In the genomic region with DNA sequence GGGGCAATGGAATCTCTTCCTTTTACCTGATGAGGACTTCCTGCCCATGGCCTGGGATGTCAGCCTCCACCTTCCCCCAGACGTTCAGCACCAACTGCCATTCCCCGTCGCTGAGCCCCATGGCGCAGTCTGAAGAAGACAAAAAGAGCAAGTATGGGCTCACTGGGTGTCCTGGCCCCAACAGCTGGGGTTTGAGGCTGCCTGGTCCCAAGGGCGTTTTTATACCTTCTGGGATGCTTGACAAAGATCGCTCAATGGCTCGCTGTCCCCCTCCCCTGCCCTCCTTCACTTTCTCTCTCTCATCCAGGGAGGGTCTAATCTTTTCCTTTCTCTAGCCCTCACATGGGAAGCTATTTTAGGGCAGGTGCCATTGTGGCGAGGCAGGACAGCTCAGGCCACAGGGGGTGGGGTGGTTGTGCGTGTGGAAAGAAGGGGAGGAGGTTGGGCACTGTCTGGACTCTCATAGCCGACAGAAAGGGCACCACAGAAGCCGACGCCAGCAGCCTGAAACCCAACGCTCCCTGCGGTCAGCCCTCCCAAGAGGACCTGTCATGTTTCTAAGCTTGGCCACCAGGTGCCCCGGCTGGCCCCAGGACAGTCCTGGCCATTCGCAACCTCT, we compare ENCODE assay signal across 15 cellular contexts. TPM values are rescaled to one million over a fixed set of nuclear protein-coding genes. Genes with fewer than 3 reads are reported as not detected.
DNase-seq lines count a peak whose midpoint lies in the region; ATAC-seq and TF ChIP-seq lines count a peak whose summit lies in the region.
"Had no signal": no experiment of that assay in that cellular context is flagged by ENCODE, and none has a peak within 500 bp of the region (broad histone marks: within the 10 kb centered on the region; RNA-seq: fewer than 3 reads in every experiment).

Gene MB, minus strand, starts transcription at position 193 of the 619 bp plus-strand sequence. Its CDS starts 72 bp downstream, at position 121.

- H2BK5ac ChIP-seq in neuronal stem cell (ENCODE audit: low read length) = no peak within 1 kb of the TSS

- POLR2A ChIA-PET in PC-3 (lab: Charles Lee; ENCODE audit: unreplicated experiment) = no interaction called here

- H2AK5ac ChIP-seq in neuronal stem cell (ENCODE audit: low read depth, low read length) = no peak within 1 kb of the TSS

- H3K23ac ChIP-seq in neuronal stem cell (ENCODE audit: low read depth, low read length, poor library complexity) = no peak within 1 kb of the TSS

- H3K9me2 ChIP-seq in PC-3 (replicated peaks; ENCODE audit: low read length) = no peaks in the 10 kb centered on the region

- H3K27me3 ChIP-seq in BLaER1 (no peaks in the 10 kb centered on the region), PC-3 (ENCODE audit: low read length) (no peaks in the 10 kb centered on the region), heart right ventricle (no peaks in the 10 kb centered on the region), neuronal stem cell (ENCODE audit: control insufficient read depth in 3 of 3, insufficient read depth in 3 of 3, low read depth in 1 of 3, low read length in 3 of 3) (peaks cover 0 to 27% (median 0%) of the 10 kb centered on the region in 3 experiments)

- no peak within 1 kb of the TSS for H3K4me3 ChIP-seq in BLaER1
- H3K4me3 ChIP-seq in PC-3 (ENCODE audit: low read length) = no peak within 1 kb of the TSS
- peak within 1 kb of the TSS; percentile 22 to 64 (median 54) for H3K4me3 ChIP-seq in heart right ventricle
- no peak within 1 kb of the TSS for H3K4me3 ChIP-seq in neuronal stem cell (ENCODE audit: low read length in 2 of 2)
- H3K4me3 ChIP-seq: GM23248 had no signal

- H4K20me1 ChIP-seq in BLaER1 = no peaks in the 10 kb centered on the region
- no peaks in the 10 kb centered on the region for H4K20me1 ChIP-seq in PC-3 (ENCODE audit: low read length)

- H2BK15ac ChIP-seq in neuronal stem cell (ENCODE audit: low read length) = no peak within 1 kb of the TSS

- no peak within 1 kb of the TSS for H4K8ac ChIP-seq in neuronal stem cell (ENCODE audit: low read depth, low read length)

- no peaks in the 10 kb centered on the region for H3K79me1 ChIP-seq in neuronal stem cell (ENCODE audit: low read depth, low read length)

- no peaks in the 10 kb centered on the region for H3K79me2 ChIP-seq in PC-3 (ENCODE audit: low read length)

- H3K4me2 ChIP-seq in BLaER1 (peak within 1 kb of the TSS; percentile 80), PC-3 (ENCODE audit: low read length) (no peak within 1 kb of the TSS), neuronal stem cell (ENCODE audit: insufficient read depth, low read length, poor library complexity, severe bottlenecking) (no peak within 1 kb of the TSS)

- DNase-seq in PC-3 (no peak), heart right ventricle (peak; percentile 70 to 79), neuronal stem cell (ENCODE audit: low spot score) (no peak), DMS79 (lab: John Stamatoyannopoulos, UW) (no peak)
- no peak for DNase-seq in stimulated activated naive CD4-positive, alpha-beta T cell treated with Interleukin-2 at 50 U/mL for 16 hours (lab: John Stamatoyannopoulos, UW)
- DNase-seq: CD4-positive, alpha-beta memory T cell; DMS79 treated with DMSO at 0.1 percent for 48 hours; GM23248; KG1; NCI-H1092 treated with DMSO at 0.1 percent for 48 hours; NCI-H1694; SHP77 treated with DMSO at 0.1 percent for 48 hours had no signal

- peak within 1 kb of the TSS; percentile 39 for H2BK120ac ChIP-seq in neuronal stem cell (ENCODE audit: low read depth, low read length)

- TF ChIP-seq CTCF in PC-3 (conservative IDR thresholded peaks at IDR 0.05; ENCODE audit: low read depth, low read length) = no peak
- peak in 2 of 9 donors; percentile 5 to 8 for TF ChIP-seq CTCF in heart right ventricle (IDR thresholded peaks at IDR 0.05)

- H3K9ac ChIP-seq in BLaER1 (no peak within 1 kb of the TSS), PC-3 (ENCODE audit: low read length) (no peak within 1 kb of the TSS), neuronal stem cell (ENCODE audit: low read depth, low read length, poor library complexity) (no peak within 1 kb of the TSS)
- H3K9ac ChIP-seq: GM23248 had no signal

- 38 to 50% methylated on average over 16 of the region's 16 CpGs for WGBS in heart right ventricle, 2 donors
- WGBS in neuronal stem cell (ENCODE audit: extremely low coverage in 2 of 2, insufficient read length in 2 of 2, insufficient replicate concordance in 1 of 2), 2 donors = no CpG with 5 or more reads among the region's 16 CpGs

- no peak within 1 kb of the TSS for H3K4ac ChIP-seq in neuronal stem cell (ENCODE audit: low read length)

- no peak within 1 kb of the TSS for H4K91ac ChIP-seq in neuronal stem cell (ENCODE audit: low read depth, low read length, poor library complexity)

- CTCF ChIA-PET in PC-3 (lab: Charles Lee) = no interaction called here

- H3K14ac ChIP-seq in neuronal stem cell (ENCODE audit: low read length) = no peak within 1 kb of the TSS

- no TSS peak for BruUV-seq in PC-3 (replicated peaks; lab: Mats Ljungman, UMichigan)

- H3K4me1 ChIP-seq in BLaER1 (peaks cover 40% of the 10 kb centered on the region), PC-3 (ENCODE audit: insufficient read depth, low read length) (peaks cover 13% of the 10 kb centered on the region), heart right ventricle (peaks cover 0 to 42% (median 22%) of the 10 kb centered on the region in 9 donors), neuronal stem cell (ENCODE audit: control insufficient read depth in 2 of 2, insufficient read depth in 1 of 2, low read depth in 1 of 2, low read length in 2 of 2) (peaks cover 6 to 8% of the 10 kb centered on the region in 2 donors)

- intact Hi-C loops in PC-3 (cut with micrococcal nuclease) = no loop called here
- intact Hi-C loops in heart right ventricle (cut with DNase I) = no loop called here

- no peaks in the 10 kb centered on the region for H3F3A ChIP-seq in PC-3 (ENCODE audit: low read length, unreplicated experiment)

- H3K36me3 ChIP-seq in BLaER1 = no peaks in the 10 kb centered on the region
- no peaks in the 10 kb centered on the region for H3K36me3 ChIP-seq in PC-3 (ENCODE audit: low read depth, low read length)
- peaks cover 0 to 6% (median 0%) of the 10 kb centered on the region in 9 donors for H3K36me3 ChIP-seq in heart right ventricle
- H3K36me3 ChIP-seq in neuronal stem cell (replicated peaks in 1 of 2; ENCODE audit: control insufficient read depth in 2 of 2, insufficient read depth in 2 of 2, low read length in 2 of 2) = no peaks in the 10 kb centered on the region

- no peak within 1 kb of the TSS for H2BK12ac ChIP-seq in neuronal stem cell (ENCODE audit: low read length)

- H2AFZ ChIP-seq in PC-3 (ENCODE audit: low read length) = no peak within 1 kb of the TSS
- no peak within 1 kb of the TSS for H2AFZ ChIP-seq in neuronal stem cell (ENCODE audit: low read length)

- H3K27ac ChIP-seq in BLaER1 (no peak within 1 kb of the TSS), PC-3 (ENCODE audit: low read length) (no peak within 1 kb of the TSS), heart right ventricle (peak within 1 kb of the TSS; percentile 84 to 94 (median 91)), neuronal stem cell (replicated peaks; ENCODE audit: low read length) (no peak within 1 kb of the TSS)
- H3K27ac ChIP-seq: GM23248 had no signal

- H3K9me3 ChIP-seq in BLaER1 (no peaks in the 10 kb centered on the region), PC-3 (ENCODE audit: low read length) (no peaks in the 10 kb centered on the region), heart right ventricle (no peaks in the 10 kb centered on the region), neuronal stem cell (replicated peaks in 1 of 2; ENCODE audit: control insufficient read depth in 2 of 2, insufficient read depth in 1 of 2, low read depth in 1 of 2, low read length in 2 of 2) (no peaks in the 10 kb centered on the region)

- ATAC-seq in PC-3 (no peak), heart right ventricle (peak; percentile 53 to 77 (median 70)), HG02938 (IDR thresholded peaks at IDR 0.05; ENCODE audit: unreplicated experiment) (no peak)

- peak within 1 kb of the TSS; percentile 80 for H3K18ac ChIP-seq in neuronal stem cell (ENCODE audit: low read length)

RNA-seq across cellular contexts. Expression of gene MB, which starts in this region (rescaled TPM):
- total RNA-seq in PC-3 (2014; rRNA removed) (14.6 and 21.6 TPM in 2 replicates), heart right ventricle (over 10,000 TPM in 9 of 10 donors, 1,000 to 10,000 TPM in 1; 9,966 to 22,407 (median 14,751) TPM)
- over 10,000 TPM in 1 of 2 donors, 1,000 to 10,000 TPM in 1; 8,931 to 10,284 TPM for polyA plus RNA-seq in heart right ventricle
- polyA plus RNA-seq in neuronal stem cell (2013, experiment 1 of 2) = 0.26 TPM
- 0.19 TPM for polyA plus RNA-seq in neuronal stem cell (2013, experiment 2 of 2)
- total RNA-seq: CD4-positive, alpha-beta memory T cell; GM23248; MCF 10A had no signal
- polyA plus RNA-seq: CD4-positive, alpha-beta memory T cell; GM23248 had no signal

Comparison
In these comparisons a context has a peak if more than half of its experiments do, and no peak if none do; other contexts are left out.
1. RNA of gene MB (total RNA-seq): 9,966 to 22,407 TPM in heart right ventricle; 14.6 to 21.6 TPM in PC-3; every median in the first group is over 100 times any median in the second.
2. H3K27ac ChIP-seq: peak in heart right ventricle (10 of 10); none in BLaER1 (single experiment), PC-3 (single experiment) and neuronal stem cell (single experiment).
3. H3K4me3 ChIP-seq: peak in heart right ventricle (10 of 10); none in BLaER1 (single experiment), PC-3 (single experiment) and neuronal stem cell (0 of 2).
4. ATAC-seq: peak in heart right ventricle (8 of 8); none in PC-3 (single experiment) and HG02938 (single experiment).
5. DNase-seq: peak in heart right ventricle (2 of 2); none in PC-3 (single experiment), neuronal stem cell (single experiment), stimulated activated naive CD4-positive, alpha-beta T cell treated with Interleukin-2 at 50 U/mL for 16 hours (single experiment) and DMS79 (single experiment).